19 cellular contexts compared by ENCODE assay signal in genomic region chr17:63716426-63716825, GRCh38. TPM values are rescaled to one million over a fixed set of nuclear protein-coding genes. Genes with fewer than 3 reads are reported as not detected.
DNase-seq lines count a peak whose midpoint lies in the region; ATAC-seq and TF ChIP-seq lines count a peak whose summit lies in the region.
"Had no signal": no experiment of that assay in that cellular context is flagged by ENCODE, and none has a peak within 500 bp of the region (broad histone marks: within the 10 kb centered on the region; RNA-seq: fewer than 3 reads in every experiment).

No MANE protein-coding gene starts in this region.

- no peak for ATAC-seq in activated T-cell treated with anti-CD3 and anti-CD28 coated beads, Interleukin-2, amount 50 U/mL, for 72 hours (replicated peaks in 1 of 2)
- ATAC-seq in activated naive CD8-positive, alpha-beta T cell treated with anti-CD3 and anti-CD28 coated beads, Interleukin-2, amount 50 U/mL, for 24 hours: no peak
- ATAC-seq in GM23338 (no peak), HG03432 (IDR thresholded peaks at IDR 0.05; ENCODE audit: unreplicated experiment) (no peak)

- H3K4me3 ChIP-seq in GM23338 (no peak overlapping the region), stomach (no peak overlapping the region)
- H3K4me3 ChIP-seq: BLaER1 treated with 17β-estradiol and CSF1 and Interleukin-3, amounts not matched to agents 10 nM and 100 nM; SJCRH30 had no signal

- no peaks in the 10 kb centered on the region for H3K9me3 Mint-ChIP-seq in activated T-cell treated with anti-CD3 and anti-CD28 coated beads, Interleukin-2, amount 50 U/mL, for 72 hours
- no peaks in the 10 kb centered on the region for H3K9me3 Mint-ChIP-seq in activated naive CD8-positive, alpha-beta T cell treated with anti-CD3 and anti-CD28 coated beads, Interleukin-2, amount 50 U/mL, for 24 hours
- H3K9me3 Mint-ChIP-seq in glutamatergic neuron (ENCODE audit: unreplicated experiment) (no peaks in the 10 kb centered on the region), GM23338 (no peaks in the 10 kb centered on the region)
- H3K9me3 Mint-ChIP-seq: CD8-positive, alpha-beta memory T cell; IgD-negative memory B cell had no signal

- WGBS in stomach, 5 donors: 88 to 96% (median 90%) methylated on average over 3 of the region's 3 CpGs

- no peak overlapping the region for H3K4me3 Mint-ChIP-seq in activated T-cell treated with anti-CD3 and anti-CD28 coated beads, Interleukin-2, amount 50 U/mL, for 72 hours
- no peak overlapping the region for H3K4me3 Mint-ChIP-seq in activated naive CD8-positive, alpha-beta T cell treated with anti-CD3 and anti-CD28 coated beads, Interleukin-2, amount 50 U/mL, for 24 hours
- no peak overlapping the region for H3K4me3 Mint-ChIP-seq in glutamatergic neuron (ENCODE audit: unreplicated experiment)
- no peak overlapping the region for H3K4me3 Mint-ChIP-seq in GM23338
- H3K4me3 Mint-ChIP-seq: CD8-positive, alpha-beta memory T cell had no signal

- no peak for TF ChIP-seq POLR2A in stomach (IDR thresholded peaks at IDR 0.05)

- no peak for DNase-seq in activated T-cell treated with anti-CD3 and anti-CD28 coated beads, Interleukin-2, amount 50 U/mL, for 72 hours
- DNase-seq in activated T-cell treated with anti-CD3 and anti-CD28 coated beads for 4 hours (no peak), glutamatergic neuron (no peak), GM23338 (ENCODE audit: low spot score) (no peak), stomach (no peak), NCI-H345 (lab: John Stamatoyannopoulos, UW) (no peak)
- no peak for DNase-seq in activated naive CD8-positive, alpha-beta T cell treated with anti-CD3 and anti-CD28 coated beads, Interleukin-2, amount 50 U/mL, for 24 hours
- DNase-seq: ACHN; CD8-positive, alpha-beta memory T cell; NCI-H1105; NCI-H146; NCI-H2029 treated with DMSO at 0.1 percent for 48 hours; NCI-H226; NCI-H524 treated with DMSO at 0.1 percent for 48 hours; SJCRH30 had no signal

- peak overlapping the region; percentile 90 for H3K27ac Mint-ChIP-seq in activated T-cell treated with anti-CD3 and anti-CD28 coated beads, Interleukin-2, amount 50 U/mL, for 72 hours
- H3K27ac Mint-ChIP-seq in activated naive CD8-positive, alpha-beta T cell treated with anti-CD3 and anti-CD28 coated beads, Interleukin-2, amount 50 U/mL, for 24 hours: peak overlapping the region; percentile 8
- peak overlapping the region; percentile 76 for H3K27ac Mint-ChIP-seq in glutamatergic neuron (ENCODE audit: unreplicated experiment)
- H3K27ac Mint-ChIP-seq in GM23338: no peak overlapping the region
- H3K27ac Mint-ChIP-seq: IgD-negative memory B cell had no signal

- H3K4me1 ChIP-seq in GM23338 (ENCODE audit: insufficient read depth): no peaks in the 10 kb centered on the region
- H3K4me1 ChIP-seq in stomach: no peaks in the 10 kb centered on the region
- H3K4me1 ChIP-seq: SJCRH30 had no signal

- no peak overlapping the region for H3K4me2 ChIP-seq in GM23338
- H3K4me2 ChIP-seq: BLaER1 treated with 17β-estradiol and CSF1 and Interleukin-3, amounts not matched to agents 10 nM and 100 nM had no signal

- no peak for TF ChIP-seq EP300 in stomach (IDR thresholded peaks at IDR 0.05)

- no peaks in the 10 kb centered on the region for H3K9me2 ChIP-seq in GM23338 (ENCODE audit: insufficient read depth)

- peaks cover 0 to 3% of the 10 kb centered on the region in 2 donors for H3K36me3 Mint-ChIP-seq in activated T-cell treated with anti-CD3 and anti-CD28 coated beads, Interleukin-2, amount 50 U/mL, for 72 hours (ENCODE audit: insufficient read depth in 2 of 2)
- peaks cover 4% of the 10 kb centered on the region for H3K36me3 Mint-ChIP-seq in activated naive CD8-positive, alpha-beta T cell treated with anti-CD3 and anti-CD28 coated beads, Interleukin-2, amount 50 U/mL, for 24 hours (ENCODE audit: low read depth)
- H3K36me3 Mint-ChIP-seq in glutamatergic neuron (ENCODE audit: unreplicated experiment) (no peaks in the 10 kb centered on the region), GM23338 (ENCODE audit: low read depth) (peaks cover 6% of the 10 kb centered on the region; the same call in 2 of the 3 replicates)
- H3K36me3 Mint-ChIP-seq: IgD-negative memory B cell had no signal

- H3K27me3 Mint-ChIP-seq in activated T-cell treated with anti-CD3 and anti-CD28 coated beads, Interleukin-2, amount 50 U/mL, for 72 hours (ENCODE audit: low read depth): no peaks in the 10 kb centered on the region
- no peaks in the 10 kb centered on the region for H3K27me3 Mint-ChIP-seq in activated naive CD8-positive, alpha-beta T cell treated with anti-CD3 and anti-CD28 coated beads, Interleukin-2, amount 50 U/mL, for 24 hours
- H3K27me3 Mint-ChIP-seq in glutamatergic neuron (ENCODE audit: unreplicated experiment) (no peaks in the 10 kb centered on the region), GM23338 (ENCODE audit: insufficient read depth, low read depth, poor library complexity) (peaks cover 3% of the 10 kb centered on the region)
- H3K27me3 Mint-ChIP-seq: CD8-positive, alpha-beta memory T cell; IgD-negative memory B cell had no signal

- no peaks in the 10 kb centered on the region; the same call in 1 of the 2 replicates for H4K20me1 ChIP-seq in GM23338 (replicated peaks; ENCODE audit: insufficient read depth)
- H4K20me1 ChIP-seq: BLaER1 treated with 17β-estradiol and CSF1 and Interleukin-3, amounts not matched to agents 10 nM and 100 nM had no signal

- H3K27me3 ChIP-seq in GM23338 (ENCODE audit: insufficient read depth): no peaks in the 10 kb centered on the region
- H3K27me3 ChIP-seq in stomach: no peaks in the 10 kb centered on the region
- H3K27me3 ChIP-seq: BLaER1 treated with 17β-estradiol and CSF1 and Interleukin-3, amounts not matched to agents 10 nM and 100 nM; SJCRH30 had no signal

- no peak overlapping the region for H2AFZ ChIP-seq in GM23338

- H3F3A ChIP-seq in GM23338 (replicated peaks; ENCODE audit: low read depth): no peaks in the 10 kb centered on the region

- H3K27ac ChIP-seq in GM23338 (ENCODE audit: low read depth) (no peak overlapping the region), stomach (no peak overlapping the region)
- H3K27ac ChIP-seq: 22Rv1; BLaER1 treated with 17β-estradiol and CSF1 and Interleukin-3, amounts not matched to agents 10 nM and 100 nM; SJCRH30 had no signal

- intact Hi-C loops in stomach (cut with DNase I; ENCODE audit: low total_unique reads): no loop called here

- H3K79me2 ChIP-seq in GM23338 (replicated peaks; ENCODE audit: insufficient read depth): no peaks in the 10 kb centered on the region

- TF ChIP-seq CTCF in glutamatergic neuron (IDR thresholded peaks at IDR 0.05; ENCODE audit: partially characterized antibody, unreplicated experiment): no peak
- no peak for TF ChIP-seq CTCF in GM23338 (conservative IDR thresholded peaks at IDR 0.05; ENCODE audit: low read depth in 2 of 2)
- TF ChIP-seq CTCF in stomach (IDR thresholded peaks at IDR 0.05): no peak

- H3K9me3 ChIP-seq in stomach: no peaks in the 10 kb centered on the region
- H3K9me3 ChIP-seq: BLaER1 treated with 17β-estradiol and CSF1 and Interleukin-3, amounts not matched to agents 10 nM and 100 nM; SJCRH30 had no signal

- no peaks in the 10 kb centered on the region for H3K4me1 Mint-ChIP-seq in activated T-cell treated with anti-CD3 and anti-CD28 coated beads, Interleukin-2, amount 50 U/mL, for 72 hours (ENCODE audit: low read depth)
- no peaks in the 10 kb centered on the region for H3K4me1 Mint-ChIP-seq in activated naive CD8-positive, alpha-beta T cell treated with anti-CD3 and anti-CD28 coated beads, Interleukin-2, amount 50 U/mL, for 24 hours
- H3K4me1 Mint-ChIP-seq in glutamatergic neuron (ENCODE audit: low read depth, unreplicated experiment): no peaks in the 10 kb centered on the region
- no peaks in the 10 kb centered on the region for H3K4me1 Mint-ChIP-seq in GM23338
- H3K4me1 Mint-ChIP-seq: CD8-positive, alpha-beta memory T cell had no signal

- H3K36me3 ChIP-seq in GM23338 (ENCODE audit: insufficient read depth): no peaks in the 10 kb centered on the region; the same call in 1 of the 2 replicates
- peaks cover 9 to 61% (median 51%) of the 10 kb centered on the region in 4 donors for H3K36me3 ChIP-seq in stomach
- H3K36me3 ChIP-seq: SJCRH30 had no signal

RNA-seq across cellular contexts. Expression of gene LIMD2, which starts 16.5 kb away (rescaled TPM):
- total RNA-seq in activated T-cell treated with anti-CD3 and anti-CD28 coated beads, Interleukin-2, amount 50 U/mL, for 72 hours: 100 to 1,000 TPM; 227 to 324 TPM
- total RNA-seq in glutamatergic neuron (ENCODE audit: unreplicated experiment): 311 TPM
- 98.8 and 119 TPM in 2 replicates for total RNA-seq in GM23338 (2014; rRNA removed; shearing (Covaris generic))
- polyA plus RNA-seq in GM23338 (2016; fragmentation: Nextera tagmentation; extraction: Ambion mirVana): 105 and 107 TPM in 2 replicates
- 10 to 100 TPM in 2 of 5 donors, 1 to 10 TPM in 3; 4.9 to 27.2 (median 9.6) TPM for total RNA-seq in stomach
- polyA plus RNA-seq in stomach: 10 to 100 TPM; 12.0 to 21.0 (median 20.2) TPM

RNA-seq across cellular contexts. Expression of gene STRADA, which starts 25.2 kb away (rescaled TPM):
- 10 to 100 TPM; 71.7 to 77.7 TPM for total RNA-seq in activated T-cell treated with anti-CD3 and anti-CD28 coated beads, Interleukin-2, amount 50 U/mL, for 72 hours
- total RNA-seq in glutamatergic neuron (ENCODE audit: unreplicated experiment) (58.8 TPM), stomach (10 to 100 TPM; 15.8 to 56.2 (median 31.3) TPM)
- 21.2 and 28.8 TPM in 2 replicates for total RNA-seq in GM23338 (2014; rRNA removed; shearing (Covaris generic))
- polyA plus RNA-seq in GM23338 (2016; fragmentation: Nextera tagmentation; extraction: Ambion mirVana) (17.8 and 18.0 TPM in 2 replicates), stomach (10 to 100 TPM in 2 of 3 donors, 1 to 10 TPM in 1; 9.8 to 17.7 (median 12.6) TPM)

RNA-seq across cellular contexts. Expression of gene CCDC47, which starts 57.0 kb away (rescaled TPM):
- total RNA-seq in activated T-cell treated with anti-CD3 and anti-CD28 coated beads, Interleukin-2, amount 50 U/mL, for 72 hours: 10 to 100 TPM; 59.5 to 60.3 TPM
- total RNA-seq in glutamatergic neuron (ENCODE audit: unreplicated experiment): 56.4 TPM
- 56.4 and 61.9 TPM in 2 replicates for total RNA-seq in GM23338 (2014; rRNA removed; shearing (Covaris generic))
- polyA plus RNA-seq in GM23338 (2016; fragmentation: Nextera tagmentation; extraction: Ambion mirVana): 31.5 and 38.5 TPM in 2 replicates
- total RNA-seq in stomach: 100 to 1,000 TPM in 2 of 5 donors, 10 to 100 TPM in 3; 38.8 to 139 (median 69.4) TPM
- polyA plus RNA-seq in stomach: 10 to 100 TPM; 11.5 to 34.6 (median 18.5) TPM

RNA-seq across cellular contexts. Expression of gene DDX42, which starts 57.5 kb away (rescaled TPM):
- 100 to 1,000 TPM; 112 to 114 TPM for total RNA-seq in activated T-cell treated with anti-CD3 and anti-CD28 coated beads, Interleukin-2, amount 50 U/mL, for 72 hours
- total RNA-seq in glutamatergic neuron (ENCODE audit: unreplicated experiment) (181 TPM), stomach (100 to 1,000 TPM; 182 to 346 (median 205) TPM)
- 101 TPM in 2 replicates for total RNA-seq in GM23338 (2014; rRNA removed; shearing (Covaris generic))
- polyA plus RNA-seq in GM23338 (2016; fragmentation: Nextera tagmentation; extraction: Ambion mirVana) (50.9 and 57.8 TPM in 2 replicates), stomach (10 to 100 TPM; 42.7 to 59.9 (median 52.7) TPM)
